8 cellular contexts compared by ENCODE assay signal in genomic region chr3:47421741-47422649, GRCh38. TPM values are rescaled to one million over a fixed set of nuclear protein-coding genes. Genes with fewer than 3 reads are reported as not detected.
A peak's percentile ranks its signal among the peaks of the same experiment; 100 is the strongest.
DNase-seq lines count a peak whose midpoint lies in the region; ATAC-seq and TF ChIP-seq lines count a peak whose summit lies in the region.

No MANE protein-coding gene starts in this region.

- H3K27me3 ChIP-seq in body of pancreas (no peaks in the 10 kb centered on the region), liver (ENCODE audit: control insufficient read depth in 4 of 4, insufficient read depth in 4 of 4, low read length in 3 of 4) (no peaks in the 10 kb centered on the region), upper lobe of right lung (no peaks in the 10 kb centered on the region)

- H3K4me3 ChIP-seq in GM12864 (ENCODE audit: low read depth, low read length): no peak overlapping the region
- H3K4me3 ChIP-seq in body of pancreas: no peak overlapping the region
- peak overlapping the region in 1 of 3 donors; percentile 28 for H3K4me3 ChIP-seq in liver (ENCODE audit: low read depth in 1 of 3, low read length in 3 of 3)
- no peak overlapping the region for H3K4me3 ChIP-seq in upper lobe of right lung

- peak; percentile 28 for ATAC-seq in body of pancreas
- ATAC-seq in upper lobe of right lung: peak; percentile 32
- ATAC-seq in GM21786 (IDR thresholded peaks at IDR 0.05; ENCODE audit: unreplicated experiment): no peak
- ATAC-seq in GM19023 (IDR thresholded peaks at IDR 0.05; ENCODE audit: unreplicated experiment): no peak

- no peak for TF ChIP-seq POLR2A in body of pancreas (IDR thresholded peaks at IDR 0.05)

- TF ChIP-seq RAD21 in liver (IDR thresholded peaks at IDR 0.05): peak; percentile 57 to 58

- WGBS in body of pancreas, 2 donors: 72 to 79% methylated on average over 7 to 13 of the region's 13 CpGs
- WGBS in liver: 50% methylated on average over 13 of the region's 13 CpGs

- H3K27ac ChIP-seq in body of pancreas: peak overlapping the region; percentile 12 to 66 (median 54)
- peak overlapping the region; percentile 69 to 74 for H3K27ac ChIP-seq in liver (ENCODE audit: low read depth in 1 of 2, low read length in 2 of 2)
- H3K27ac ChIP-seq in upper lobe of right lung: peak overlapping the region; percentile 75

- TF ChIP-seq CTCF in GM12864 (IDR thresholded peaks at IDR 0.05; ENCODE audit: low read depth, low read length, missing control alignments) (peak; percentile 38), body of pancreas (IDR thresholded peaks at IDR 0.05) (peak in 4 of 7 experiments; percentile 20 to 44 (median 37)), liver (IDR thresholded peaks at IDR 0.05; ENCODE audit: low read depth, low read length, missing input control) (no peak), upper lobe of right lung (IDR thresholded peaks at IDR 0.05) (peak; percentile 21)

- H3K4me1 ChIP-seq in body of pancreas (peaks cover 15% of the 10 kb centered on the region), liver (ENCODE audit: control insufficient read depth in 4 of 4, insufficient read depth in 4 of 4, low read length in 3 of 4) (peaks cover 10 to 55% (median 48%) of the 10 kb centered on the region in 4 donors), upper lobe of right lung (peaks cover 12% of the 10 kb centered on the region)

- H3K36me3 ChIP-seq in body of pancreas (replicated peaks in 1 of 2; ENCODE audit: insufficient read depth in 1 of 2, low read depth in 2 of 2): peaks cover 0 to 9% of the 10 kb centered on the region in 2 donors
- H3K36me3 ChIP-seq in liver (ENCODE audit: control insufficient read depth in 4 of 4, insufficient read depth in 3 of 4, low read depth in 1 of 4, low read length in 3 of 4): peaks cover 5 to 28% (median 7%) of the 10 kb centered on the region in 4 donors
- peaks cover 42% of the 10 kb centered on the region for H3K36me3 ChIP-seq in upper lobe of right lung

- DNase-seq in GM12864 (ENCODE audit: low read depth): no peak
- DNase-seq in NCI-H2029 treated with DMSO at 0.1 percent for 48 hours (lab: John Stamatoyannopoulos, UW): peak; percentile 90
- peak; percentile 43 to 77 (median 54) for DNase-seq in body of pancreas
- peak; percentile 67 for DNase-seq in upper lobe of right lung
- DNase-seq in activated effector memory CD4-positive, alpha-beta T cell treated with anti-CD3 and anti-CD28 coated beads, Interleukin-2, amount 50 U/mL, for 16 hours: no peak

- no peaks in the 10 kb centered on the region for H3K9me3 ChIP-seq in body of pancreas
- H3K9me3 ChIP-seq in liver (ENCODE audit: control insufficient read depth in 4 of 4, low read length in 3 of 4): no peaks in the 10 kb centered on the region
- no peaks in the 10 kb centered on the region for H3K9me3 ChIP-seq in upper lobe of right lung

- intact Hi-C loops in body of pancreas (cut with DNase I): loop anchor here (5.0 kb wide), 1 partner anchor 55 kb away; the partner anchor contains the start of gene SCAP
- intact Hi-C loops in upper lobe of right lung (cut with DNase I): loop anchor here (5.0 kb wide), 1 partner anchor 55 kb away; the partner anchor contains the start of gene SCAP

- H3K9ac ChIP-seq in liver (ENCODE audit: low read depth in 1 of 2, low read length in 2 of 2): no peak overlapping the region

TF ChIP-seq in liver, 16 proteins besides CTCF, POLR2A, EP300 and RAD21:
- TF ChIP-seq FOXA2 (IDR thresholded peaks at IDR 0.05): no peak
- TF ChIP-seq ATF3 (IDR thresholded peaks at IDR 0.05): no peak
- peak; percentile 63 for TF ChIP-seq YY1 (IDR thresholded peaks at IDR 0.05)
- no peak for TF ChIP-seq TAF1 (conservative IDR thresholded peaks at IDR 0.05)
- no peak for TF ChIP-seq HNF4G (IDR thresholded peaks at IDR 0.05)
- TF ChIP-seq RXRA (IDR thresholded peaks at IDR 0.05): peak; percentile 88 to 91
- no peak for TF ChIP-seq ZBTB33 (IDR thresholded peaks at IDR 0.05)
- peak; percentile 27 for TF ChIP-seq REST (IDR thresholded peaks at IDR 0.05)
- TF ChIP-seq MAX (IDR thresholded peaks at IDR 0.05): no peak
- peak in 1 of 2 donors; percentile 40 for TF ChIP-seq JUND (IDR thresholded peaks at IDR 0.05)
- peak; percentile 59 for TF ChIP-seq NR2F2 (IDR thresholded peaks at IDR 0.05)
- TF ChIP-seq HNF4A (conservative IDR thresholded peaks at IDR 0.05): peak; percentile 83 to 84
- TF ChIP-seq FOXA1 (IDR thresholded peaks at IDR 0.05): no peak
- TF ChIP-seq SP1 (IDR thresholded peaks at IDR 0.05): peak; percentile 71
- no peak for TF ChIP-seq EGR1 (IDR thresholded peaks at IDR 0.05; ENCODE audit: low read depth in 2 of 2)
- no peak for TF ChIP-seq GABPA (IDR thresholded peaks at IDR 0.05 in 1 of 2, conservative IDR thresholded peaks at IDR 0.05 in 1 of 2)
TF ChIP-seq in liver: peak in this region for 7.

RNA-seq across cellular contexts. Expression of gene PTPN23, which starts 41.2 kb away (rescaled TPM):
- total RNA-seq in body of pancreas (100 to 1,000 TPM in 1 of 2 donors, 10 to 100 TPM in 1; 28.5 to 301 TPM), liver (10 to 100 TPM; 10.6 to 84.4 TPM), upper lobe of right lung (56.2 TPM)
- polyA plus RNA-seq in liver: 10 to 100 TPM in 1 of 2 donors, 1 to 10 TPM in 1; 3.8 to 12.4 TPM

RNA-seq across cellular contexts. Expression of gene SCAP, which starts 53.7 kb away (rescaled TPM):
- total RNA-seq in body of pancreas: 100 to 1,000 TPM in 1 of 2 donors, 10 to 100 TPM in 1; 56.6 to 122 TPM
- 10 to 100 TPM; 56.2 to 84.8 TPM for total RNA-seq in liver
- 10 to 100 TPM; 25.9 to 62.4 TPM for polyA plus RNA-seq in liver
- 66.5 TPM for total RNA-seq in upper lobe of right lung

Comparison
In these comparisons a context has a peak if more than half of its experiments do, and no peak if none do; other contexts are left out.
1. DNase-seq: peak in NCI-H2029 treated with DMSO at 0.1 percent for 48 hours (single experiment), body of pancreas (4 of 4) and upper lobe of right lung (single experiment); none in GM12864 (single experiment) and activated effector memory CD4-positive, alpha-beta T cell treated with anti-CD3 and anti-CD28 coated beads, Interleukin-2, amount 50 U/mL, for 16 hours (single experiment).
2. ATAC-seq: peak in body of pancreas (single experiment) and upper lobe of right lung (single experiment); none in GM21786 (single experiment) and GM19023 (single experiment).
3. Peak in every context shown above with its lines, with median percentiles within 50 percentile points of each other: H3K27ac ChIP-seq.